Comparison of ENCODE assay signal across 14 cellular contexts in the genomic region with DNA sequence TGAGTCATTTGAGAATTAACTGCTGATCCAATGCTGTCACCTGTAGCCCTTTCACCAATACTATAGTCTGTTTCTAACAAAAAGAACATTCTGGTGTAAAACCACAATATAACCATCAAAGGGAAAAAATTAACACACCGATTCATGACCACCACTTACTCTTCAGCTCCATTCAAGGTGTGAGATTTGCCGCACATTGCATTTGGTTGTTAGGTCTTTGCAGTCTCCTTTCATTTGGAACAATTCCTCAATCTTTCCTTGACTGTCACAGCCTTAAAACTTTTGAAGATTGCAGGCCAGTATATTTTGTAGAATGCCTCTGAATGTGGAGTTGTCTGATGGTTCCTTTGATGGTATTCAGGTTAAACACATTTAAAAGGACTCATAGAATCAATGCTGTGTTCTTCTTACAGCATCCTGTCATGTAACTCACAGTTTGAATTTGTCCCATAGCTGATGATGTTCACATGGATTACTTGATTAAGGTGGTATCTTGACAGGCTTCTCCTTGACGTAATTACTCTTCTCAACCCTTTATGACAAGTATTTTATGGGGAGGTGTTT.
A peak's percentile ranks its signal among the peaks of the same experiment; 100 is the strongest.
DNase-seq lines count a peak whose midpoint lies in the region; ATAC-seq and TF ChIP-seq lines count a peak whose summit lies in the region.
"Had no signal": no experiment of that assay in that cellular context is flagged by ENCODE, and none has a peak within 500 bp of the region (broad histone marks: within the 10 kb centered on the region; RNA-seq: fewer than 3 reads in every experiment).

No MANE protein-coding gene starts in this region.

- no peak for TF ChIP-seq CTCF in left ventricle myocardium inferior (IDR thresholded peaks at IDR 0.05; ENCODE audit: borderline replicate concordance)

- H3K36me3 ChIP-seq in left ventricle myocardium inferior = peaks cover 4% of the 10 kb centered on the region
- H3K36me3 ChIP-seq: ascending aorta had no signal

- no peaks in the 10 kb centered on the region for H3K27me3 ChIP-seq in left ventricle myocardium inferior (ENCODE audit: low read depth)
- H3K27me3 ChIP-seq: ascending aorta had no signal

- no peak for DNase-seq in left ventricle myocardium inferior
- DNase-seq in Right ventricle myocardium superior = no peak
- peak; percentile 21 for DNase-seq in activated CD4-positive, alpha-beta T cell treated with anti-CD3 and anti-CD28 coated beads, Interleukin-2, amount 50 U/mL, for 1 hour
- peak; percentile 13 to 34 (median 31) for DNase-seq in effector memory CD8-positive, alpha-beta T cell
- DNase-seq in stimulated activated naive CD8-positive, alpha-beta T cell treated with anti-CD3 and anti-CD28 coated beads, Interleukin-15, Interleukin-2, amounts not matched to agents 100 U/mL and 50 U/mL, for 24 hours = no peak
- no peak for DNase-seq in D341Med (ENCODE audit: low spot score)
- DNase-seq in NCI-H1436 treated with DMSO at 0.1 percent for 48 hours (lab: John Stamatoyannopoulos, UW) = no peak
- DNase-seq in NCI-H2081 treated with DMSO at 0.1 percent for 48 hours (lab: John Stamatoyannopoulos, UW) = no peak
- DNase-seq: foreskin fibroblast, GM23248, midbrain, retina had no signal

- H3K4me1 ChIP-seq in left ventricle myocardium inferior = peaks cover 72% of the 10 kb centered on the region

- no peaks in the 10 kb centered on the region for H3K27me3 Mint-ChIP-seq in effector memory CD8-positive, alpha-beta T cell

- H3K9me3 Mint-ChIP-seq in effector memory CD8-positive, alpha-beta T cell = no peaks in the 10 kb centered on the region

- H3K27ac ChIP-seq in left ventricle myocardium inferior (replicated peaks) = peak overlapping the region; percentile 18
- H3K27ac ChIP-seq: ascending aorta, GM23248 had no signal

- intact Hi-C loops in left ventricle myocardium inferior (cut with micrococcal nuclease) = no loop called here
- intact Hi-C loops in Right ventricle myocardium superior (cut with DNase I) = no loop called here

- H3K4me1 Mint-ChIP-seq in effector memory CD8-positive, alpha-beta T cell (ENCODE audit: low read depth in 2 of 2) = peaks cover 70 to 82% of the 10 kb centered on the region in 2 donors

- peak overlapping the region; percentile 80 to 87 for H3K27ac Mint-ChIP-seq in effector memory CD8-positive, alpha-beta T cell

- H3K4me3 ChIP-seq in left ventricle myocardium inferior = no peak overlapping the region
- H3K4me3 ChIP-seq: ascending aorta, GM23248 had no signal

- no peaks in the 10 kb centered on the region for H3K9me3 ChIP-seq in left ventricle myocardium inferior (replicated peaks)
- H3K9me3 ChIP-seq: ascending aorta had no signal

- peaks cover 27% of the 10 kb centered on the region for H3K36me3 Mint-ChIP-seq in effector memory CD8-positive, alpha-beta T cell (ENCODE audit: insufficient read depth)

- H3K4me3 Mint-ChIP-seq in effector memory CD8-positive, alpha-beta T cell = peak overlapping the region; percentile 43 to 61

- ATAC-seq in Right ventricle myocardium superior (ENCODE audit: poor library complexity) = no peak
- peak; percentile 88 for ATAC-seq in effector memory CD8-positive, alpha-beta T cell (replicated peaks)
- peak; percentile 92 for ATAC-seq in stimulated activated naive CD8-positive, alpha-beta T cell treated with anti-CD3 and anti-CD28 coated beads, Interleukin-15, Interleukin-2, amounts not matched to agents 100 U/mL and 50 U/mL, for 24 hours
- ATAC-seq: SK-N-SH treated with all-trans-retinoic acid at 6 μM for 48 hours had no signal

Comparison
In these comparisons a context has a peak if more than half of its experiments do, and no peak if none do; other contexts are left out.
1. DNase-seq: peak in activated CD4-positive, alpha-beta T cell treated with anti-CD3 and anti-CD28 coated beads, Interleukin-2, amount 50 U/mL, for 1 hour (single experiment) and effector memory CD8-positive, alpha-beta T cell (3 of 3); none in left ventricle myocardium inferior (single experiment), Right ventricle myocardium superior (single experiment), stimulated activated naive CD8-positive, alpha-beta T cell treated with anti-CD3 and anti-CD28 coated beads, Interleukin-15, Interleukin-2, amounts not matched to agents 100 U/mL and 50 U/mL, for 24 hours (single experiment), D341Med (single experiment), NCI-H1436 treated with DMSO at 0.1 percent for 48 hours (single experiment) and NCI-H2081 treated with DMSO at 0.1 percent for 48 hours (single experiment).